In genomic region chr6:43012364-43012763, GRCh38 we compare ENCODE assay signal across 9 cellular contexts. TPM values are rescaled to one million over a fixed set of nuclear protein-coding genes. Genes with fewer than 3 reads are reported as not detected.
DNase-seq lines count a peak whose midpoint lies in the region; ATAC-seq and TF ChIP-seq lines count a peak whose summit lies in the region.
"Had no signal": no experiment of that assay in that cellular context is flagged by ENCODE, and none has a peak within 500 bp of the region (broad histone marks: within the 10 kb centered on the region; RNA-seq: fewer than 3 reads in every experiment).

No MANE protein-coding gene starts in this region.

- no peaks in the 10 kb centered on the region for H3K27me3 ChIP-seq in foreskin keratinocyte

- no peaks in the 10 kb centered on the region for H3K4me1 ChIP-seq in foreskin keratinocyte

- POLR2A ChIA-PET in activated B cell treated with CpG ODN at 0.5 μM for 24 hours (lab: Charles Lee), result interaction anchor here (1.0 to 4.8 kb wide), 5 partner anchors 28 to 504 kb away, joined by 3 to 58 read pairs (median 8); partner anchors contain the start of genes CNPY3, KLC4, MRPL2 and PEX6

- ATAC-seq in activated B cell treated with CpG ODN at 0.5 μM for 24 hours (ENCODE audit: low read depth) (no peak), foreskin keratinocyte (no peak), GM21423 (IDR thresholded peaks at IDR 0.05; ENCODE audit: unreplicated experiment) (no peak)
- no peak for ATAC-seq in stimulated activated naive B cell treated with anti-CD40 and anti-IgM and Interleukin-4, amounts not matched to agents 10 μg/mL and 1 μg/mL and 100 μg/mL, for 72 hours (replicated peaks)

- intact Hi-C loops in activated naive CD4-positive, alpha-beta T cell treated with anti-CD3 and anti-CD28 coated beads for 36 hours (cut with micrococcal nuclease), result no loop called here
- intact Hi-C loops in activated B cell treated with CpG ODN at 0.5 μM for 24 hours (cut with micrococcal nuclease), result loop anchor here (2.0 to 10.0 kb wide), 3 partner anchors 285 to 504 kb away; partner anchors contain the start of genes POLR1C, UBR2 and YIPF3

- TF ChIP-seq CTCF in activated B cell treated with CpG ODN at 0.5 μM for 24 hours (IDR thresholded peaks at IDR 0.05) (no peak), foreskin keratinocyte (conservative IDR thresholded peaks at IDR 0.05) (no peak)

- peaks cover 23% of the 10 kb centered on the region for H3K36me3 Mint-ChIP-seq in activated naive CD4-positive, alpha-beta T cell treated with anti-CD3 and anti-CD28 coated beads for 36 hours (ENCODE audit: low read depth)
- peaks cover 67% of the 10 kb centered on the region for H3K36me3 Mint-ChIP-seq in activated B cell treated with CpG ODN at 0.5 μM for 24 hours (ENCODE audit: low read depth)
- peaks cover 25 to 51% of the 10 kb centered on the region in 2 donors for H3K36me3 Mint-ChIP-seq in stimulated activated naive B cell treated with anti-CD40 and anti-IgM and Interleukin-4, amounts not matched to agents 10 μg/mL and 1 μg/mL and 100 μg/mL, for 72 hours

- H3K4me3 Mint-ChIP-seq in activated naive CD4-positive, alpha-beta T cell treated with anti-CD3 and anti-CD28 coated beads for 36 hours, result peak overlapping the region; percentile 95
- H3K4me3 Mint-ChIP-seq in activated B cell treated with CpG ODN at 0.5 μM for 24 hours, result peak overlapping the region; percentile 97
- H3K4me3 Mint-ChIP-seq in stimulated activated naive B cell treated with anti-CD40 and anti-IgM and Interleukin-4, amounts not matched to agents 10 μg/mL and 1 μg/mL and 100 μg/mL, for 72 hours, result peak overlapping the region; percentile 96 to 99

- H3K9me3 Mint-ChIP-seq in activated naive CD4-positive, alpha-beta T cell treated with anti-CD3 and anti-CD28 coated beads for 36 hours, result no peaks in the 10 kb centered on the region
- H3K9me3 Mint-ChIP-seq in activated B cell treated with CpG ODN at 0.5 μM for 24 hours, result no peaks in the 10 kb centered on the region
- no peaks in the 10 kb centered on the region for H3K9me3 Mint-ChIP-seq in stimulated activated naive B cell treated with anti-CD40 and anti-IgM and Interleukin-4, amounts not matched to agents 10 μg/mL and 1 μg/mL and 100 μg/mL, for 72 hours

- DNase-seq in activated naive CD4-positive, alpha-beta T cell treated with anti-CD3 and anti-CD28 coated beads for 36 hours, result no peak
- DNase-seq in activated naive CD4-positive, alpha-beta T cell treated with anti-CD3 and anti-CD28 coated beads, Interleukin-2, amount 50 U/mL, for 16 hours, result no peak
- no peak for DNase-seq in activated B cell treated with CpG ODN at 0.5 μM for 24 hours
- DNase-seq in foreskin keratinocyte, result no peak
- DNase-seq in stimulated activated naive B cell treated with anti-CD40 and anti-IgM and Interleukin-4, amounts not matched to agents 10 μg/mL and 1 μg/mL and 100 μg/mL, for 72 hours, result no peak
- no peak for DNase-seq in RPMI8226
- no peak for DNase-seq in iPS-NIHi7 (ENCODE audit: extremely low spot score)
- DNase-seq: kidney glomerular epithelial cell had no signal

- peak overlapping the region; percentile 88 for H3K27ac Mint-ChIP-seq in activated naive CD4-positive, alpha-beta T cell treated with anti-CD3 and anti-CD28 coated beads for 36 hours
- H3K27ac Mint-ChIP-seq in activated B cell treated with CpG ODN at 0.5 μM for 24 hours, result peak overlapping the region; percentile 42
- H3K27ac Mint-ChIP-seq in stimulated activated naive B cell treated with anti-CD40 and anti-IgM and Interleukin-4, amounts not matched to agents 10 μg/mL and 1 μg/mL and 100 μg/mL, for 72 hours, result peak overlapping the region; percentile 98

- H3K27ac ChIP-seq in foreskin keratinocyte, result peak overlapping the region; percentile 0

- CTCF ChIA-PET in activated naive CD4-positive, alpha-beta T cell treated with anti-CD3 and anti-CD28 coated beads for 36 hours (lab: Charles Lee), result no interaction called here
- CTCF ChIA-PET in activated B cell treated with CpG ODN at 0.5 μM for 24 hours (lab: Charles Lee), result no interaction called here

- H3K4me1 Mint-ChIP-seq in activated naive CD4-positive, alpha-beta T cell treated with anti-CD3 and anti-CD28 coated beads for 36 hours (ENCODE audit: low read depth), result peaks cover 51% of the 10 kb centered on the region
- peaks cover 53% of the 10 kb centered on the region for H3K4me1 Mint-ChIP-seq in activated B cell treated with CpG ODN at 0.5 μM for 24 hours
- peaks cover 40 to 73% of the 10 kb centered on the region in 2 donors for H3K4me1 Mint-ChIP-seq in stimulated activated naive B cell treated with anti-CD40 and anti-IgM and Interleukin-4, amounts not matched to agents 10 μg/mL and 1 μg/mL and 100 μg/mL, for 72 hours

- H3K27me3 Mint-ChIP-seq in activated naive CD4-positive, alpha-beta T cell treated with anti-CD3 and anti-CD28 coated beads for 36 hours (ENCODE audit: low read depth), result no peaks in the 10 kb centered on the region
- no peaks in the 10 kb centered on the region for H3K27me3 Mint-ChIP-seq in activated B cell treated with CpG ODN at 0.5 μM for 24 hours
- no peaks in the 10 kb centered on the region for H3K27me3 Mint-ChIP-seq in stimulated activated naive B cell treated with anti-CD40 and anti-IgM and Interleukin-4, amounts not matched to agents 10 μg/mL and 1 μg/mL and 100 μg/mL, for 72 hours

RNA-seq across cellular contexts. Expression of gene MEA1, which starts 1.4 kb away (rescaled TPM):
- total RNA-seq in activated naive CD4-positive, alpha-beta T cell treated with anti-CD3 and anti-CD28 coated beads for 36 hours, result 10 to 100 TPM; 80.6 to 85.1 TPM
- 44.4 and 48.3 TPM in 2 replicates for total RNA-seq in activated B cell treated with CpG ODN at 0.5 μM for 24 hours
- 119 and 120 TPM in 2 replicates for total RNA-seq in foreskin keratinocyte
- 166 and 169 TPM in 2 replicates for polyA plus RNA-seq in foreskin keratinocyte

RNA-seq across cellular contexts. Expression of gene KLHDC3, which starts 1.7 kb away (rescaled TPM):
- 10 to 100 TPM; 58.6 to 58.9 TPM for total RNA-seq in activated naive CD4-positive, alpha-beta T cell treated with anti-CD3 and anti-CD28 coated beads for 36 hours
- total RNA-seq in activated B cell treated with CpG ODN at 0.5 μM for 24 hours, result 36.4 and 36.7 TPM in 2 replicates
- total RNA-seq in foreskin keratinocyte, result 49.7 and 51.6 TPM in 2 replicates
- 46.3 and 48.6 TPM in 2 replicates for polyA plus RNA-seq in foreskin keratinocyte

RNA-seq across cellular contexts. Expression of gene RRP36, which starts 9.1 kb away (rescaled TPM):
- total RNA-seq in activated naive CD4-positive, alpha-beta T cell treated with anti-CD3 and anti-CD28 coated beads for 36 hours, result 10 to 100 TPM; 31.0 to 32.7 TPM
- total RNA-seq in activated B cell treated with CpG ODN at 0.5 μM for 24 hours (51.7 and 53.9 TPM in 2 replicates), foreskin keratinocyte (115 and 119 TPM in 2 replicates)
- 111 and 112 TPM in 2 replicates for polyA plus RNA-seq in foreskin keratinocyte

RNA-seq across cellular contexts. Expression of gene PPP2R5D, which starts 28.0 kb away (rescaled TPM):
- total RNA-seq in activated naive CD4-positive, alpha-beta T cell treated with anti-CD3 and anti-CD28 coated beads for 36 hours, result 10 to 100 TPM; 52.4 to 54.4 TPM
- total RNA-seq in activated B cell treated with CpG ODN at 0.5 μM for 24 hours (26.7 and 26.8 TPM in 2 replicates), foreskin keratinocyte (42.9 and 44.4 TPM in 2 replicates)
- 36.4 and 37.7 TPM in 2 replicates for polyA plus RNA-seq in foreskin keratinocyte

RNA-seq across cellular contexts. Expression of gene PEX6, which starts 33.4 kb away (rescaled TPM):
- 10 to 100 TPM; 17.1 to 18.2 TPM for total RNA-seq in activated naive CD4-positive, alpha-beta T cell treated with anti-CD3 and anti-CD28 coated beads for 36 hours
- total RNA-seq in activated B cell treated with CpG ODN at 0.5 μM for 24 hours (11.8 and 13.2 TPM in 2 replicates), foreskin keratinocyte (10.3 and 20.5 TPM in 2 replicates)
- polyA plus RNA-seq in foreskin keratinocyte, result 8.1 and 15.3 TPM in 2 replicates

Comparison
In these comparisons a context has a peak if more than half of its experiments do, and no peak if none do; other contexts are left out.
1. H3K27ac Mint-ChIP-seq: peak in every context shown above with its lines; median percentile 98 in stimulated activated naive B cell treated with anti-CD40 and anti-IgM and Interleukin-4, amounts not matched to agents 10 μg/mL and 1 μg/mL and 100 μg/mL, for 72 hours; 88 in activated naive CD4-positive, alpha-beta T cell treated with anti-CD3 and anti-CD28 coated beads for 36 hours; 42 in activated B cell treated with CpG ODN at 0.5 μM for 24 hours.